ENCODE assay signal across 8 cellular contexts in genomic region chr7:128454808-128455555, GRCh38. TPM values are rescaled to one million over a fixed set of nuclear protein-coding genes. Genes with fewer than 3 reads are reported as not detected.
DNase-seq lines count a peak whose midpoint lies in the region; ATAC-seq and TF ChIP-seq lines count a peak whose summit lies in the region.

No MANE protein-coding gene starts in this region.

- H3K36me3 ChIP-seq in PC-9 (ENCODE audit: low read depth) (peaks cover 11% of the 10 kb centered on the region), neural cell (ENCODE audit: insufficient read depth, low read length) (no peaks in the 10 kb centered on the region)

- intact Hi-C loops in PC-9 (cut with micrococcal nuclease; ENCODE audit: unreplicated experiment): no loop called here

- peaks cover 12% of the 10 kb centered on the region for H3K36me3 Mint-ChIP-seq in effector memory CD8-positive, alpha-beta T cell (ENCODE audit: insufficient read depth)

- POLR2A ChIA-PET in PC-9 (lab: Charles Lee; ENCODE audit: unreplicated experiment): interaction anchor here (0.5 to 0.6 kb wide), 3 partner anchors 111 to 355 kb away, joined by 5 to 7 read pairs (median 6); partner anchors contain the start of gene RBM28

- peaks cover 0 to 16% of the 10 kb centered on the region in 2 donors for H3K27me3 Mint-ChIP-seq in effector memory CD8-positive, alpha-beta T cell

- H2AFZ ChIP-seq in PC-9 (peak overlapping the region; percentile 95), neural cell (ENCODE audit: low read depth, low read length) (peak overlapping the region; percentile 80)

- peaks cover 31% of the 10 kb centered on the region for H3F3A ChIP-seq in PC-9 (ENCODE audit: insufficient read depth, low read depth)
- H3F3A ChIP-seq in neural cell (ENCODE audit: insufficient read depth, low read length, poor library complexity, severe bottlenecking): no peaks in the 10 kb centered on the region

- H3K9me3 Mint-ChIP-seq in effector memory CD8-positive, alpha-beta T cell: no peaks in the 10 kb centered on the region

- H3K9me3 ChIP-seq in PC-9 (ENCODE audit: insufficient read depth, low read depth): no peaks in the 10 kb centered on the region
- H3K9me3 ChIP-seq in neural cell (ENCODE audit: low read length): no peaks in the 10 kb centered on the region

- peak overlapping the region; percentile 75 for H3K9ac ChIP-seq in neural cell (ENCODE audit: low read length)

- no peaks in the 10 kb centered on the region for H3K27me3 ChIP-seq in PC-9 (ENCODE audit: insufficient read depth, low read depth)
- H3K27me3 ChIP-seq in neural cell (ENCODE audit: insufficient read depth, low read depth, low read length): no peaks in the 10 kb centered on the region

- peaks cover 19 to 22% of the 10 kb centered on the region in 2 donors for H3K4me1 Mint-ChIP-seq in effector memory CD8-positive, alpha-beta T cell (ENCODE audit: low read depth in 2 of 2)

- peaks cover 4% of the 10 kb centered on the region for H4K20me1 ChIP-seq in PC-9 (ENCODE audit: insufficient read depth)
- no peaks in the 10 kb centered on the region for H4K20me1 ChIP-seq in neural cell (ENCODE audit: insufficient read depth)

- H3K27ac Mint-ChIP-seq in effector memory CD8-positive, alpha-beta T cell: peak overlapping the region; percentile 79 to 85

- CTCF ChIA-PET in PC-9 (lab: Charles Lee): interaction anchor here (0.5 to 0.6 kb wide), 2 partner anchors 26 to 45 kb away, joined by 7 to 8 read pairs; partner anchors contain the start of gene IMPDH1

- H3K27ac ChIP-seq in PC-9: peak overlapping the region; percentile 56
- H3K27ac ChIP-seq in neural cell (ENCODE audit: low read length): peak overlapping the region; percentile 59

- ATAC-seq in effector memory CD8-positive, alpha-beta T cell (replicated peaks): no peak
- no peak for ATAC-seq in GM21737 (IDR thresholded peaks at IDR 0.05; ENCODE audit: unreplicated experiment)

- H3K4me2 ChIP-seq in PC-9 (peak overlapping the region; percentile 86), neural cell (ENCODE audit: low read length) (peak overlapping the region; percentile 3)

- H3K79me2 ChIP-seq in PC-9 (ENCODE audit: low read depth): peaks cover 42% of the 10 kb centered on the region
- peaks cover 18% of the 10 kb centered on the region for H3K79me2 ChIP-seq in neural cell (replicated peaks; ENCODE audit: insufficient read depth, low read length)

- H3K9me2 ChIP-seq in PC-9 (ENCODE audit: insufficient read depth) (no peaks in the 10 kb centered on the region), neural cell (ENCODE audit: insufficient read depth, low read length) (no peaks in the 10 kb centered on the region)

- DNase-seq in PC-9: no peak
- DNase-seq in effector memory CD8-positive, alpha-beta T cell: no peak
- DNase-seq in NCI-H524 treated with DMSO at 0.1 percent for 48 hours (lab: John Stamatoyannopoulos, UW): no peak
- no peak for DNase-seq in middle frontal gyrus (ENCODE audit: extremely low spot score, low spot score)
- DNase-seq in NCI-H82 (lab: John Stamatoyannopoulos, UW): no peak

- TF ChIP-seq CTCF in GM12873 (IDR thresholded peaks at IDR 0.05; ENCODE audit: insufficient read depth, low read depth, low read length, missing control alignments) (peak; percentile 22), PC-9 (conservative IDR thresholded peaks at IDR 0.05) (no peak; the same call in 1 of the 2 replicates), neural cell (IDR thresholded peaks at IDR 0.05; ENCODE audit: poor library complexity, severe bottlenecking) (no peak)

- TF ChIP-seq EP300 in neural cell (conservative IDR thresholded peaks at IDR 0.05; ENCODE audit: poor library complexity, severe bottlenecking): no peak

- peak overlapping the region; percentile 89 to 92 for H3K4me3 Mint-ChIP-seq in effector memory CD8-positive, alpha-beta T cell

- H3K4me1 ChIP-seq in PC-9 (replicated peaks; ENCODE audit: insufficient read depth): peaks cover 29% of the 10 kb centered on the region

- TF ChIP-seq RAD21 in neural cell (conservative IDR thresholded peaks at IDR 0.05): no peak

- H3K4me3 ChIP-seq in PC-9: peak overlapping the region; percentile 84
- peak overlapping the region; percentile 99 for H3K4me3 ChIP-seq in neural cell (ENCODE audit: low read length)

- TSS peak; percentile 86 for BruUV-seq in PC-9 (replicated peaks; lab: Mats Ljungman, UMichigan)

TF ChIP-seq in neural cell, 6 proteins besides CTCF, POLR2A, EP300 and RAD21:
- no peak for TF ChIP-seq SMC3 (conservative IDR thresholded peaks at IDR 0.05; ENCODE audit: poor library complexity)
- TF ChIP-seq TAF1 (IDR thresholded peaks at IDR 0.05; ENCODE audit: low read depth): no peak
- no peak for TF ChIP-seq REST (IDR thresholded peaks at IDR 0.05; ENCODE audit: borderline replicate concordance)
- no peak for TF ChIP-seq EZH2 (IDR thresholded peaks at IDR 0.05; ENCODE audit: borderline replicate concordance, insufficient read depth, low read length, poor library complexity, severe bottlenecking)
- no peak for TF ChIP-seq POLR2AphosphoS5 (IDR thresholded peaks at IDR 0.05)
- no peak for TF ChIP-seq MXI1 (conservative IDR thresholded peaks at IDR 0.05; ENCODE audit: poor library complexity, severe bottlenecking)

RNA-seq across cellular contexts. Expression of gene HILPDA, which starts 0.7 kb away (rescaled TPM):
- 22.8 and 30.3 TPM in 2 replicates for total RNA-seq in PC-9 (2021)
- 16.6 and 26.0 TPM in 2 replicates for polyA plus RNA-seq in neural cell
- polyA minus RNA-seq in neural cell: 26.4 and 27.3 TPM in 2 replicates

RNA-seq across cellular contexts. Expression of gene METTL2B, which starts 21.6 kb away (rescaled TPM):
- 39.2 and 41.9 TPM in 2 replicates for total RNA-seq in PC-9 (2021)
- polyA plus RNA-seq in neural cell: 43.0 and 45.5 TPM in 2 replicates
- 65.2 and 81.1 TPM in 2 replicates for polyA minus RNA-seq in neural cell

RNA-seq across cellular contexts. Expression of gene IMPDH1, which starts 45.2 kb away (rescaled TPM):
- 119 and 123 TPM in 2 replicates for total RNA-seq in PC-9 (2021)
- polyA plus RNA-seq in neural cell: 49.5 and 49.7 TPM in 2 replicates
- polyA minus RNA-seq in neural cell: 37.3 and 38.7 TPM in 2 replicates
